In the genomic region with DNA sequence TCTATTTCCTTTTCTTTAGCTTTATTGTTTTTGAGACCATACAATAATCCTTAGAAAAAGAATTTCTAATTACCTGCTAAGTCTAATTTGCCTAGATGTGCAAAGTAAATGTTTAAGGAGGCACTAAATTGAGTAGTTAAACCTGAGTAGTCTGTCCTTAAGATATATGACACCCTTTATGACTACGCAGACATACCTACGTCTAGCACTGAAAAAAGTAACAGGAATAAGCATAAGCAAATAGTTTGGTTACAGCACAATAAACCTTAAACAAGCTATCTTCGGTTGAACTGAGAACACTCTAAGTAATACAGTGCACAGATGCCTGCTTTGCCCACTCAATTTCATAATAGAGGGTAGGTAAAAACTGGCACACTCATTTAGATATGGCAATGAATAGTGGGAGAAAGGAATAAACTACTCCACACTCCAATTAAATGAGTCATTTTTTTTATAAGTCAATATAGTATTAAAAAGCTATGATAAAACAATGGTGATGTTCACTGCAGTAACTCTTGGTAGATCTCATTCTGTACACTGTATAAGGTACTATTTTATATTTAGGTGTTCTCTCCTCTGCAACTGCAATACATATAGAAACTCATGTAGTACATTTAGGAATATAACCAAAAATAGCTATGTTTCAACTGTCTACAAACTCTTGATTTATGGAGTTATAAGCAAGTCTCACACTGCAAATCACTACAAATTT, we compare ENCODE assay signal across 30 cellular contexts.
"Had no signal": no experiment of that assay in that cellular context is flagged by ENCODE, and none has a peak within 500 bp of the region (broad histone marks: within the 10 kb centered on the region; RNA-seq: fewer than 3 reads in every experiment).

No MANE protein-coding gene starts in this region.

- H3K4me1 ChIP-seq: SJSA1 had no signal

- H3K4me3 Mint-ChIP-seq: activated CD8-positive, alpha-beta T cell treated with anti-CD3 and anti-CD28 coated beads, Interleukin-2, amount 10 ng/mL, durations not matched to agents 7 days and 5 days; activated naive CD8-positive, alpha-beta T cell; activated T-cell treated with anti-CD3 and anti-CD28 coated beads, Interleukin-2, amount 50 U/mL, for 24 hours; brain; central memory CD8-positive, alpha-beta T cell; T-helper 1 cell treated with Interleukin-12 subunit alpha and Interleukin-12 subunit beta and Interleukin-4 antibody, amounts not matched to agents 30 μg/mL and 1 μg/mL, for 36 hours; WTC11 had no signal

- H3K4me1 Mint-ChIP-seq: brain; central memory CD8-positive, alpha-beta T cell had no signal

- FAIRE-seq: astrocyte, RCC 7860 had no signal

- ATAC-seq: activated CD8-positive, alpha-beta T cell treated with anti-CD3 and anti-CD28 coated beads, Interleukin-2, amount 10 ng/mL, durations not matched to agents 7 days and 5 days; SK-N-SH treated with all-trans-retinoic acid at 6 μM for 48 hours had no signal

- H3K9me3 ChIP-seq: SJSA1 had no signal

- H3K27ac Mint-ChIP-seq: activated CD8-positive, alpha-beta T cell treated with anti-CD3 and anti-CD28 coated beads, Interleukin-2, amount 10 ng/mL, durations not matched to agents 7 days and 5 days; activated naive CD8-positive, alpha-beta T cell; activated T-cell treated with anti-CD3 and anti-CD28 coated beads, Interleukin-2, amount 50 U/mL, for 24 hours; brain; T-helper 1 cell treated with Interleukin-12 subunit alpha and Interleukin-12 subunit beta and Interleukin-4 antibody, amounts not matched to agents 30 μg/mL and 1 μg/mL, for 36 hours; WTC11 had no signal

- H3K9me3 Mint-ChIP-seq: activated T-cell treated with anti-CD3 and anti-CD28 coated beads, Interleukin-2, amount 50 U/mL, for 24 hours; brain; central memory CD8-positive, alpha-beta T cell; T-helper 1 cell treated with Interleukin-12 subunit alpha and Interleukin-12 subunit beta and Interleukin-4 antibody, amounts not matched to agents 30 μg/mL and 1 μg/mL, for 36 hours; WTC11 had no signal

- H3K4me3 ChIP-seq: SJSA1 had no signal

- H3K36me3 Mint-ChIP-seq: activated naive CD8-positive, alpha-beta T cell had no signal

- H3K27me3 Mint-ChIP-seq: activated naive CD8-positive, alpha-beta T cell; activated T-cell treated with anti-CD3 and anti-CD28 coated beads, Interleukin-2, amount 50 U/mL, for 24 hours; brain; central memory CD8-positive, alpha-beta T cell had no signal

- H3K27me3 ChIP-seq: SJSA1 had no signal

- DNase-seq: activated CD4-positive, alpha-beta T cell treated with anti-CD3 and anti-CD28 coated beads for 48 hours; activated CD4-positive, alpha-beta T cell treated with anti-CD3 and anti-CD28 coated beads, Interleukin-2, amount 50 U/mL, for 4 hours; activated CD4-positive, CD25-positive, alpha-beta regulatory T cell treated with anti-CD3 and anti-CD28 coated beads, Interleukin-2, amount 50 U/mL, for 72 hours; activated CD8-positive, alpha-beta memory T cell treated with anti-CD3 and anti-CD28 coated beads, Interleukin-2, amount 50 U/mL, for 48 hours; activated CD8-positive, alpha-beta T cell treated with anti-CD3 and anti-CD28 coated beads, Interleukin-2, amount 10 ng/mL, durations not matched to agents 7 days and 5 days; activated effector memory CD4-positive, alpha-beta T cell treated with anti-CD3 and anti-CD28 coated beads, Interleukin-2, amount 50 U/mL, for 16 hours; activated naive CD4-positive, alpha-beta T cell treated with Interleukin-2 at 50 U/mL for 16 hours; activated T-cell treated with anti-CD3 and anti-CD28 coated beads, Interleukin-2, amount 50 U/mL, for 24 hours; amygdala; Karpas-422; NCI-H1048; NCI-H1930; NCI-H2171; NCI-H2227 treated with DMSO at 0.1 percent for 48 hours; NCI-H446 treated with DMSO at 0.1 percent for 48 hours; NCI-H524 treated with DMSO at 0.1 percent for 48 hours; NCI-H82; NK-92 treated with Interleukin-12 subunit alpha and Interleukin-12 subunit beta, amount 100 ng/mL, for 24 hours; OCI-M1; SHP77; SW 1271 had no signal

- H3K27ac ChIP-seq: SJSA1 had no signal
